Comparison of ENCODE assay signal across 13 cellular contexts in genomic region chr11:118715837-118716260, GRCh38. TPM values are rescaled to one million over a fixed set of nuclear protein-coding genes. Genes with fewer than 3 reads are reported as not detected.
A peak's percentile ranks its signal among the peaks of the same experiment; 100 is the strongest.
DNase-seq lines count a peak whose midpoint lies in the region; ATAC-seq and TF ChIP-seq lines count a peak whose summit lies in the region.
"Had no signal": no experiment of that assay in that cellular context is flagged by ENCODE, and none has a peak within 500 bp of the region (broad histone marks: within the 10 kb centered on the region; RNA-seq: fewer than 3 reads in every experiment).

No MANE protein-coding gene starts in this region.

- no peak overlapping the region for H2BK5ac ChIP-seq in mesenchymal stem cell (ENCODE audit: low read depth, low read length, poor library complexity, severe bottlenecking)

- no peaks in the 10 kb centered on the region for H3K79me1 ChIP-seq in mesenchymal stem cell (replicated peaks; ENCODE audit: low read length, poor library complexity, severe bottlenecking)

- ATAC-seq in GM21723 (IDR thresholded peaks at IDR 0.05; ENCODE audit: unreplicated experiment): no peak
- ATAC-seq: activated T-cell treated with anti-CD3 and anti-CD28 coated beads, Interleukin-2, amount 50 U/mL, for 4 hours had no signal

- CTCF ChIA-PET in Caco-2 (lab: Charles Lee): interaction anchor here (0.7 to 2.0 kb wide), 5 partner anchors 26 to 232 kb away, joined by 3 to 19 read pairs (median 3); partner anchors contain the start of gene DDX6

- H4K91ac ChIP-seq in mesenchymal stem cell (ENCODE audit: low read length): no peak overlapping the region

- H2AFZ ChIP-seq in KMS-11 (ENCODE audit: low read depth) (peak overlapping the region; percentile 18; the same call in 1 of the 2 replicates), mesenchymal stem cell (ENCODE audit: low read depth, low read length) (no peak overlapping the region)

- intact Hi-C loops in Caco-2 (cut with micrococcal nuclease; ENCODE audit: unreplicated experiment): loop anchor here (2.0 kb wide), 2 partner anchors 25 to 75 kb away; partner anchors contain the start of gene DDX6

- peaks cover 55% of the 10 kb centered on the region for H3K4me1 Mint-ChIP-seq in Caco-2 (ENCODE audit: low read depth, unreplicated experiment)

- H3K79me2 ChIP-seq in KMS-11 (ENCODE audit: insufficient read depth, low read depth): no peaks in the 10 kb centered on the region

- POLR2A ChIA-PET in Caco-2 (lab: Charles Lee): interaction anchor here (0.7 kb wide), 1 partner anchor 130 kb away, joined by 3 read pairs; no protein-coding TSS in a partner anchor

- H3K4me3 ChIP-seq in Caco-2 (ENCODE audit: low read depth, low read length) (no peak overlapping the region), KMS-11 (IDR thresholded peaks at IDR 0.05; ENCODE audit: insufficient read depth, low read depth, low read length) (no peak overlapping the region), adipocyte (ENCODE audit: low read length) (no peak overlapping the region), mesenchymal stem cell (ENCODE audit: insufficient read depth in 1 of 2, low read depth in 1 of 2, low read length in 2 of 2) (no peak overlapping the region), brain microvascular endothelial cell (ENCODE audit: low read depth, low read length) (no peak overlapping the region)

- H3K14ac ChIP-seq in mesenchymal stem cell (ENCODE audit: low read length in 2 of 2): no peak overlapping the region

- H4K20me1 ChIP-seq in KMS-11 (ENCODE audit: insufficient read depth): no peaks in the 10 kb centered on the region

- H3K36me3 ChIP-seq in Caco-2 (ENCODE audit: control insufficient read depth, insufficient read depth, low read length) (no peaks in the 10 kb centered on the region), KMS-11 (ENCODE audit: insufficient read depth) (no peaks in the 10 kb centered on the region), adipocyte (ENCODE audit: control insufficient read depth, insufficient read depth, low read length, severe bottlenecking) (no peaks in the 10 kb centered on the region), mesenchymal stem cell (ENCODE audit: control insufficient read depth in 1 of 2, insufficient read depth in 2 of 2, low read depth in 1 of 2, low read length in 2 of 2) (no peaks in the 10 kb centered on the region), brain microvascular endothelial cell (replicated peaks) (no peaks in the 10 kb centered on the region)

- H3K4ac ChIP-seq in mesenchymal stem cell (ENCODE audit: low read depth in 1 of 2, low read length in 2 of 2): no peak overlapping the region

- no peak overlapping the region for H2AK5ac ChIP-seq in mesenchymal stem cell (ENCODE audit: low read length, severe bottlenecking)

- no peak overlapping the region for H3K9ac ChIP-seq in KMS-11
- no peak overlapping the region for H3K9ac ChIP-seq in adipocyte (ENCODE audit: low read length)
- no peak overlapping the region for H3K9ac ChIP-seq in mesenchymal stem cell (ENCODE audit: low read length)

- no peaks in the 10 kb centered on the region for H3K27me3 Mint-ChIP-seq in Caco-2 (ENCODE audit: insufficient read depth, unreplicated experiment)

- no peak overlapping the region for H2BK12ac ChIP-seq in mesenchymal stem cell (ENCODE audit: low read length in 2 of 2)

- peak; percentile 70 to 84 for DNase-seq in Caco-2
- DNase-seq in adipocyte (ENCODE audit: low read depth): peak; percentile 4
- DNase-seq in mesenchymal stem cell: no peak
- no peak for DNase-seq in activated CD4-positive, alpha-beta T cell treated with anti-CD3 and anti-CD28 coated beads for 4 hours
- DNase-seq in ACHN: no peak
- DNase-seq in brain microvascular endothelial cell: no peak
- DNase-seq: activated T-cell treated with anti-CD3 and anti-CD28 coated beads, Interleukin-2, amount 50 U/mL, for 4 hours; NCI-H2029 treated with DMSO at 0.1 percent for 48 hours had no signal

- H3K18ac ChIP-seq in mesenchymal stem cell (ENCODE audit: low read depth in 1 of 2, low read length in 2 of 2): peak overlapping the region; percentile 29 to 40

- H3K27ac Mint-ChIP-seq in Caco-2 (ENCODE audit: unreplicated experiment): peak overlapping the region; percentile 13
- H3K27ac Mint-ChIP-seq: dendritic cell treated with granulocyte-macrophage colony-stimulating factor and Interleukin-4, amounts not matched to agents 40 ng/mL and 50 ng/mL, for 4 days had no signal

- no peak overlapping the region for H2BK15ac ChIP-seq in mesenchymal stem cell (ENCODE audit: low read depth, poor library complexity, severe bottlenecking)

- no peaks in the 10 kb centered on the region for H3K36me3 Mint-ChIP-seq in Caco-2 (ENCODE audit: insufficient read depth, unreplicated experiment)

- no TSS peak for BruUV-seq in Caco-2 (replicated peaks; lab: Mats Ljungman, UMichigan)

- peak overlapping the region; percentile 56 for H3K27ac ChIP-seq in KMS-11
- no peak overlapping the region for H3K27ac ChIP-seq in mesenchymal stem cell (ENCODE audit: low read length, poor library complexity, severe bottlenecking)
- no peak overlapping the region for H3K27ac ChIP-seq in brain microvascular endothelial cell

- no peak overlapping the region for H3K4me3 Mint-ChIP-seq in Caco-2 (ENCODE audit: unreplicated experiment)
- H3K4me3 Mint-ChIP-seq: activated T-cell treated with anti-CD3 and anti-CD28 coated beads, Interleukin-2, amount 50 U/mL, for 4 hours; dendritic cell treated with granulocyte-macrophage colony-stimulating factor and Interleukin-4, amounts not matched to agents 40 ng/mL and 50 ng/mL, for 4 days had no signal

- H4K8ac ChIP-seq in mesenchymal stem cell (ENCODE audit: low read length): no peak overlapping the region

- H3K27me3 ChIP-seq in Caco-2 (replicated peaks; ENCODE audit: control insufficient read depth, insufficient read depth, low read length) (no peaks in the 10 kb centered on the region), KMS-11 (ENCODE audit: insufficient read depth, low read depth) (no peaks in the 10 kb centered on the region), adipocyte (replicated peaks; ENCODE audit: control insufficient read depth, insufficient read depth, low read length) (no peaks in the 10 kb centered on the region), mesenchymal stem cell (ENCODE audit: control insufficient read depth in 1 of 2, insufficient read depth in 1 of 2, low read length in 2 of 2) (no peaks in the 10 kb centered on the region), brain microvascular endothelial cell (replicated peaks) (no peaks in the 10 kb centered on the region)

- no peak for TF ChIP-seq CTCF in Caco-2 (IDR thresholded peaks at IDR 0.05; ENCODE audit: insufficient read depth in 1 of 2, low read depth in 1 of 2, low read length in 1 of 2, severe bottlenecking in 1 of 2, unreplicated experiment in 1 of 2)
- no peak for TF ChIP-seq CTCF in KMS-11 (conservative IDR thresholded peaks at IDR 0.05; ENCODE audit: low read depth, low read length)
- no peak for TF ChIP-seq CTCF in brain microvascular endothelial cell (IDR thresholded peaks at IDR 0.05; ENCODE audit: low read depth, low read length, missing control alignments)

- 66% methylated on average over 2 of the region's 4 CpGs for WGBS in mesenchymal stem cell

- H3K4me1 ChIP-seq in Caco-2 (peaks cover 53% of the 10 kb centered on the region), KMS-11 (ENCODE audit: low read depth, poor library complexity, severe bottlenecking) (peaks cover 9% of the 10 kb centered on the region), adipocyte (ENCODE audit: control insufficient read depth, insufficient read depth, low read length) (peaks cover 10% of the 10 kb centered on the region), mesenchymal stem cell (ENCODE audit: control insufficient read depth, insufficient read depth, low read depth, low read length) (peaks cover 2% of the 10 kb centered on the region)

- no peak overlapping the region for H3K23ac ChIP-seq in mesenchymal stem cell (ENCODE audit: low read length in 2 of 2)

- in situ Hi-C loops in ACHN (cut with HindIII; ENCODE audit: low pct_ligation_motif_present, low pct_unique_long_range_greater_than_20kb, low sequenced_read_pairs) (no loop called here), brain microvascular endothelial cell (cut with HindIII; ENCODE audit: low pct_ligation_motif_present, low sequenced_read_pairs) (loop anchor here (25.0 kb wide), 1 partner anchor 221 kb away; the partner anchor contains the start of gene BCL9L)

- no peaks in the 10 kb centered on the region for H3K9me3 ChIP-seq in Caco-2
- H3K9me3 ChIP-seq in adipocyte (ENCODE audit: control insufficient read depth, low read length): no peaks in the 10 kb centered on the region
- no peaks in the 10 kb centered on the region for H3K9me3 ChIP-seq in mesenchymal stem cell (ENCODE audit: control insufficient read depth, low read length)

- no peaks in the 10 kb centered on the region for H3K9me3 Mint-ChIP-seq in Caco-2 (ENCODE audit: unreplicated experiment)
- H3K9me3 Mint-ChIP-seq: activated T-cell treated with anti-CD3 and anti-CD28 coated beads, Interleukin-2, amount 50 U/mL, for 4 hours; dendritic cell treated with granulocyte-macrophage colony-stimulating factor and Interleukin-4, amounts not matched to agents 40 ng/mL and 50 ng/mL, for 4 days had no signal

- H2BK120ac ChIP-seq in mesenchymal stem cell (ENCODE audit: low read depth, low read length): no peak overlapping the region

- H3K4me2 ChIP-seq in KMS-11 (peak overlapping the region; percentile 39; the same call in 1 of the 2 replicates), mesenchymal stem cell (ENCODE audit: low read length, poor library complexity, severe bottlenecking) (no peak overlapping the region)

RNA-seq across cellular contexts. Expression of gene TREH, which starts 36.4 kb away (rescaled TPM):
- not detected in 2 replicates for total RNA-seq in Caco-2 (2022)
- polyA plus RNA-seq in mesenchymal stem cell (2013, experiment 1 of 2): not detected
- not detected for polyA plus RNA-seq in mesenchymal stem cell (2013, experiment 2 of 2)
- total RNA-seq: activated T-cell treated with anti-CD3 and anti-CD28 coated beads, Interleukin-2, amount 50 U/mL, for 4 hours; posterior vena cava; T-helper 2 cell treated with Interferon-gamma antibody and Interleukin-4, amounts not matched to agents 100 ng/mL and 5 ng/mL, for 36 hours had no signal

Comparison
In these comparisons a context has a peak if more than half of its experiments do, and no peak if none do; other contexts are left out.
1. DNase-seq: peak in Caco-2 (2 of 2) and adipocyte (single experiment); none in mesenchymal stem cell (single experiment), activated CD4-positive, alpha-beta T cell treated with anti-CD3 and anti-CD28 coated beads for 4 hours (0 of 2), ACHN (single experiment) and brain microvascular endothelial cell (single experiment).